21 cellular contexts compared by ENCODE assay signal in the genomic region with DNA sequence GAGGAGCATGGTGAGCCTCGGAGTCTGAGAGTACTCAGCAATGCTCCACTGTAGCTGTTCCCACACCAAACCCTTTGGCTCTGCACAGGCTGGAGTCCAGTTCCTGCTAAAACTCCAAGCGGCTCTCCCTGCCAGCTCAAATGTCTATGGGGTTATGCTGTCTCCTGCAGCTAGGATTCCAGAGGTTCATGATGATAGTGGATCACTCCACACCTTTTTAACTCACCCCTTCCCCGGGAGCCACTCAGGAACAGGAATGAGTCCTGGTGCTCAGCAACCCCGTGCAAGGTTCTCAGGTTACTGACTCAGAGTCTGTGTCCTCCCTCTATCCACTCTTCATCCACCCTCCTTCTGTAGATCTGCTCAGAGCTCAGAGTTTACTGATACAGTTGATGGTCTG.
"Had no signal": no experiment of that assay in that cellular context is flagged by ENCODE, and none has a peak within 500 bp of the region (broad histone marks: within the 10 kb centered on the region; RNA-seq: fewer than 3 reads in every experiment).

No MANE protein-coding gene starts in this region.

- H3K36me3 ChIP-seq: breast epithelium, colonic mucosa, esophagus squamous epithelium, gastrocnemius medialis, sigmoid colon, vagina had no signal

- ATAC-seq: gastrocnemius medialis had no signal

- H3K4me3 ChIP-seq: breast epithelium, colonic mucosa, dorsolateral prefrontal cortex, esophagus squamous epithelium, gastrocnemius medialis, sigmoid colon, testis, vagina had no signal

- H3K27me3 ChIP-seq: breast epithelium, colonic mucosa, dorsolateral prefrontal cortex, esophagus squamous epithelium, gastrocnemius medialis, sigmoid colon, testis, vagina had no signal

- H3K27ac ChIP-seq: breast epithelium, colonic mucosa, dorsolateral prefrontal cortex, esophagus squamous epithelium, gastrocnemius medialis, sigmoid colon, testis, vagina had no signal

- H3K9me3 ChIP-seq: breast epithelium, colonic mucosa, esophagus squamous epithelium, gastrocnemius medialis, sigmoid colon, testis, vagina had no signal

- H3K4me1 ChIP-seq: breast epithelium, colonic mucosa, esophagus squamous epithelium, gastrocnemius medialis, sigmoid colon, testis, vagina had no signal

- DNase-seq: activated CD4-positive, alpha-beta T cell treated with anti-CD3 and anti-CD28 coated beads for 4 hours; activated CD4-positive, alpha-beta T cell treated with anti-CD3 and anti-CD28 coated beads, Interleukin-2, amount 50 U/mL, for 48 hours; activated CD4-positive, CD25-positive, alpha-beta regulatory T cell; activated effector memory CD4-positive, alpha-beta T cell treated with Interleukin-2 at 50 U/mL for 16 hours; activated naive CD4-positive, alpha-beta T cell treated with anti-CD3 and anti-CD28 coated beads for 36 hours; activated naive CD8-positive, alpha-beta T cell treated with anti-CD3 and anti-CD28 coated beads, Interleukin-2, amount 10 ng/mL, durations not matched to agents 7 days and 5 days; activated T-cell treated with anti-CD3 and anti-CD28 coated beads, Interleukin-2, amount 50 U/mL, for 48 hours; amniotic stem cell; colonic mucosa; dorsolateral prefrontal cortex; esophagus squamous epithelium; gastrocnemius medialis; hippocampal formation; retina; sigmoid colon; stimulated activated CD4-positive, alpha-beta T cell treated with anti-CD3 and anti-CD28 coated beads, Interleukin-4, amount 100 ng/mL, for 1 hour; stimulated activated naive CD4-positive, alpha-beta T cell; T1000; testis had no signal
